10 cellular contexts compared by ENCODE assay signal in the genomic region with DNA sequence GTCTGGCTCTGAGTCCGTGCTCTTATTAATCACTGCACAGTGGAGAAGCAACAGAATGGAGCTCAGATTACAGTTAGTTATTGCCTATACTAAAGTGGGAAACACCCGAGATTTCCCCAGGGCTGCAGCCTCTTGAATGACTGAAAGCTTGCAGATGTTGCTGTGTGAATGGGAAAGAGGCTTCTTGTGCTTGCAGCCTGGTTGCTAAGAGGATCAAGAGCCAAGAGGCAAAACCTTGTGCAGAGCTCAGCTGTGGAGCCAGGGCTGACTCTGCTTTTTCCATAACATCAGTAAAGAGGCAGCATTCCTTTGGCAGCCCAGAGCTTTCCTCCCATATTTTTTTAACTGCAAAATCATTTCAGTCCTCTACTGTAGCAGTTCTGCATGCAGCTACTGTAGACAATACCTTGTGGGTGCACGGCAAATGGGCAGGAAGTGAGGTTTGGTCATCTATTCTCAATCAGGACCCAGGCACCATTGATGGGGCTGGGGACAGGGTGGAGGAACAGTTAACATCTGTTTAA.
DNase-seq lines count a peak whose midpoint lies in the region; ATAC-seq and TF ChIP-seq lines count a peak whose summit lies in the region.
"Had no signal": no experiment of that assay in that cellular context is flagged by ENCODE, and none has a peak within 500 bp of the region (broad histone marks: within the 10 kb centered on the region; RNA-seq: fewer than 3 reads in every experiment).

No MANE protein-coding gene starts in this region.

- no peaks in the 10 kb centered on the region for H3K4me1 ChIP-seq in cardiac muscle cell (ENCODE audit: low read depth)

- peak overlapping the region; percentile 32 for H3K27ac ChIP-seq in cardiac muscle cell
- H3K27ac ChIP-seq: VCaP had no signal

- H3K9me3 ChIP-seq in cardiac muscle cell (ENCODE audit: low read depth), result no peaks in the 10 kb centered on the region

- peak; percentile 21 for DNase-seq in DMS153 treated with DMSO at 0.1 percent for 48 hours (lab: John Stamatoyannopoulos, UW; ENCODE audit: unreplicated experiment)
- DNase-seq in NCI-H510A treated with DMSO at 0.1 percent for 48 hours (lab: John Stamatoyannopoulos, UW), result peak; percentile 76
- DNase-seq in cardiac muscle cell (ENCODE audit: low read depth in 1 of 2, low spot score in 1 of 2), result peak; percentile 47 to 95
- no peak for DNase-seq in T-helper 9 cell
- DNase-seq in stimulated activated CD4-positive, alpha-beta T cell treated with anti-CD3 and anti-CD28 coated beads, Interleukin-4, amount 100 ng/mL, for 4 hours, result no peak
- no peak for DNase-seq in activated CD8-positive, alpha-beta memory T cell treated with anti-CD3 and anti-CD28 coated beads, Interleukin-2, amount 50 U/mL, for 4 hours
- DNase-seq: naive B cell had no signal

- no peak overlapping the region for H3K4me3 ChIP-seq in cardiac muscle cell

- ATAC-seq in GM21825 (IDR thresholded peaks at IDR 0.05; ENCODE audit: unreplicated experiment), result peak; percentile 53
- no peak for ATAC-seq in activated CD4-positive, CD25-positive, alpha-beta regulatory T cell treated with anti-CD3 and anti-CD28 coated beads, Interleukin-2, amount 50 U/mL, for 24 hours

- peaks cover 7% of the 10 kb centered on the region for H3K36me3 ChIP-seq in cardiac muscle cell

- no peaks in the 10 kb centered on the region for H3K27me3 ChIP-seq in cardiac muscle cell

- TF ChIP-seq CTCF in cardiac muscle cell (IDR thresholded peaks at IDR 0.05; ENCODE audit: low read depth, low read length), result no peak

Comparison
In these comparisons a context has a peak if more than half of its experiments do, and no peak if none do; other contexts are left out.
1. DNase-seq: peak in DMS153 treated with DMSO at 0.1 percent for 48 hours (single experiment), NCI-H510A treated with DMSO at 0.1 percent for 48 hours (single experiment) and cardiac muscle cell (2 of 2); none in T-helper 9 cell (single experiment), stimulated activated CD4-positive, alpha-beta T cell treated with anti-CD3 and anti-CD28 coated beads, Interleukin-4, amount 100 ng/mL, for 4 hours (0 of 2) and activated CD8-positive, alpha-beta memory T cell treated with anti-CD3 and anti-CD28 coated beads, Interleukin-2, amount 50 U/mL, for 4 hours (single experiment).